In genomic region chr9:125432715-125433385, GRCh38 we compare ENCODE assay signal across 16 cellular contexts.
"Had no signal": no experiment of that assay in that cellular context is flagged by ENCODE, and none has a peak within 500 bp of the region (broad histone marks: within the 10 kb centered on the region; RNA-seq: fewer than 3 reads in every experiment).

No MANE protein-coding gene starts in this region.

- H3K9me3 Mint-ChIP-seq: activated naive CD4-positive, alpha-beta T cell treated with anti-CD3 and anti-CD28 coated beads for 36 hours; naive thymus-derived CD4-positive, alpha-beta T cell; stimulated activated naive CD8-positive, alpha-beta T cell treated with anti-CD3 and anti-CD28 coated beads, Interleukin-15, Interleukin-2, amounts not matched to agents 100 ng/mL and 50 ng/mL, for 24 hours had no signal

- H3K27ac Mint-ChIP-seq: activated naive CD4-positive, alpha-beta T cell treated with anti-CD3 and anti-CD28 coated beads for 36 hours; naive thymus-derived CD4-positive, alpha-beta T cell; progenitor cell of endocrine pancreas; stimulated activated naive CD8-positive, alpha-beta T cell treated with anti-CD3 and anti-CD28 coated beads, Interleukin-15, Interleukin-2, amounts not matched to agents 100 ng/mL and 50 ng/mL, for 24 hours had no signal

- H3K27me3 Mint-ChIP-seq: naive thymus-derived CD4-positive, alpha-beta T cell; stimulated activated naive CD8-positive, alpha-beta T cell treated with anti-CD3 and anti-CD28 coated beads, Interleukin-15, Interleukin-2, amounts not matched to agents 100 ng/mL and 50 ng/mL, for 24 hours had no signal

- ATAC-seq: esophagus mucosa; left lung; mucosa of descending colon; naive thymus-derived CD4-positive, alpha-beta T cell; right cardiac atrium had no signal

- DNase-seq: activated CD4-positive, alpha-beta T cell treated with anti-CD3 and anti-CD28 coated beads for 1 hour; activated CD4-positive, alpha-beta T cell treated with anti-CD3 and anti-CD28 coated beads, Interleukin-2, amount 50 U/mL, for 4 hours; activated naive CD4-positive, alpha-beta T cell treated with anti-CD3 and anti-CD28 coated beads for 36 hours; activated T-cell treated with anti-CD3 and anti-CD28 coated beads for 4 hours; caudate nucleus; left lung; naive thymus-derived CD4-positive, alpha-beta T cell; upper lobe of left lung had no signal

- H3K4me1 Mint-ChIP-seq: naive thymus-derived CD4-positive, alpha-beta T cell had no signal

- H3K4me3 Mint-ChIP-seq: activated naive CD4-positive, alpha-beta T cell treated with anti-CD3 and anti-CD28 coated beads for 36 hours; naive thymus-derived CD4-positive, alpha-beta T cell; stimulated activated naive CD8-positive, alpha-beta T cell treated with anti-CD3 and anti-CD28 coated beads, Interleukin-15, Interleukin-2, amounts not matched to agents 100 ng/mL and 50 ng/mL, for 24 hours had no signal

- FAIRE-seq: colon, endometrium, islet of Langerhans had no signal
